Comparison of ENCODE assay signal across 9 cellular contexts in the genomic region with DNA sequence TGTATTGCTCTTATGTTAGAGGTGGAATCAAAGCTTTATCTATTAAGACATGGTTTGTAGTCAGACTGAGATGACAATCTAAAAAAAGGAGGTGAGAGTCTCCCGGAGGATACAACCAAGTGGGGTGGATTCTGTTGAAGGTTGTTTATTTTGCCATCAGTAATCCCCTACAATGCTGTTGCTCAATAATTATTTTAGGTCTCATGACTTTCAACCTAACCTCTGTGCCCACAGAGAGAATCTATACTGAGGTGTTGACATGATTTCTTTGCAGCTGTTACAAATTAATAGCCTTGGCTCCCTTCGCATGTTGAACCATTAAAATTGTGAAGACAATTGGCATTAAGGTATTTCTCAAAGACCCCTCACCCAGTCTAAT. TPM values are rescaled to one million over a fixed set of nuclear protein-coding genes. Genes with fewer than 3 reads are reported as not detected.
DNase-seq lines count a peak whose midpoint lies in the region; ATAC-seq and TF ChIP-seq lines count a peak whose summit lies in the region.
"Had no signal": no experiment of that assay in that cellular context is flagged by ENCODE, and none has a peak within 500 bp of the region (broad histone marks: within the 10 kb centered on the region; RNA-seq: fewer than 3 reads in every experiment).

No MANE protein-coding gene starts in this region.

- no peaks in the 10 kb centered on the region for H3K79me2 ChIP-seq in Karpas-422 (ENCODE audit: low read length)

- peak; percentile 23 for ATAC-seq in GM21447 (IDR thresholded peaks at IDR 0.05; ENCODE audit: unreplicated experiment)
- ATAC-seq: body of pancreas had no signal

- H3K9me3 ChIP-seq in Karpas-422 (ENCODE audit: low read length) (no peaks in the 10 kb centered on the region), iPS-20b (ENCODE audit: insufficient read depth, low read depth, low read length) (no peaks in the 10 kb centered on the region), tibial artery (no peaks in the 10 kb centered on the region)
- H3K9me3 ChIP-seq: body of pancreas had no signal

- intact Hi-C loops in tibial artery (cut with DNase I; ENCODE audit: low total_unique reads), result no loop called here

- peak overlapping the region; percentile 10; the same call in 1 of the 2 replicates for H3K9ac ChIP-seq in Karpas-422 (ENCODE audit: low read length)
- H3K9ac ChIP-seq in iPS-20b (ENCODE audit: low read depth, low read length), result peak overlapping the region; percentile 36; the same call in 1 of the 2 replicates

- H3K27me3 ChIP-seq in Karpas-422 (ENCODE audit: low read length) (no peaks in the 10 kb centered on the region), iPS-20b (ENCODE audit: insufficient read depth, low read length) (no peaks in the 10 kb centered on the region), tibial artery (no peaks in the 10 kb centered on the region)
- H3K27me3 ChIP-seq: body of pancreas had no signal

- H3K4me1 ChIP-seq in Karpas-422 (ENCODE audit: low read length) (peaks cover 20% of the 10 kb centered on the region), iPS-20b (ENCODE audit: insufficient read depth, low read length) (peaks cover 3% of the 10 kb centered on the region; the same call in 1 of the 2 replicates), tibial artery (peaks cover 0 to 12% (median 11%) of the 10 kb centered on the region in 4 donors)

- peak overlapping the region; percentile 49 for H3K4me2 ChIP-seq in Karpas-422 (ENCODE audit: low read depth, low read length, poor library complexity, severe bottlenecking)

- H3K36me3 ChIP-seq in Karpas-422 (ENCODE audit: insufficient read depth, low read length), result no peaks in the 10 kb centered on the region
- no peaks in the 10 kb centered on the region for H3K36me3 ChIP-seq in iPS-20b (ENCODE audit: insufficient read depth, low read depth, low read length)
- H3K36me3 ChIP-seq in tibial artery, result no peaks in the 10 kb centered on the region

- H3K27ac ChIP-seq in Karpas-422 (ENCODE audit: low read length), result peak overlapping the region; percentile 47
- no peak overlapping the region for H3K27ac ChIP-seq in iPS-20b (ENCODE audit: low read length)
- no peak overlapping the region for H3K27ac ChIP-seq in tibial artery
- H3K27ac ChIP-seq: body of pancreas had no signal

- H3K4me3 ChIP-seq in Karpas-422 (ENCODE audit: low read length), result peak overlapping the region; percentile 19; the same call in 1 of the 2 replicates
- H3K4me3 ChIP-seq in iPS-20b (ENCODE audit: low read length), result no peak overlapping the region
- no peak overlapping the region for H3K4me3 ChIP-seq in tibial artery
- H3K4me3 ChIP-seq: body of pancreas had no signal

- peak; percentile 28 for DNase-seq in GM13977 (ENCODE audit: low spot score)
- no peak for DNase-seq in Karpas-422
- no peak for DNase-seq in 8988T
- no peak for DNase-seq in GF-D8 (lab: John Stamatoyannopoulos, UW)
- no peak for DNase-seq in NCI-H2196 treated with DMSO at 0.1 percent for 48 hours (lab: John Stamatoyannopoulos, UW; ENCODE audit: unreplicated experiment)
- no peak for DNase-seq in tibial artery

- peak overlapping the region; percentile 13; the same call in 1 of the 2 replicates for H2AFZ ChIP-seq in Karpas-422 (ENCODE audit: low read length)

- in situ Hi-C loops in GM13977 (cut with MboI; ENCODE audit: low pct_unique_long_range_greater_than_20kb, low sequenced_read_pairs, unreplicated experiment), result no loop called here

- no peaks in the 10 kb centered on the region for H4K20me1 ChIP-seq in Karpas-422 (ENCODE audit: insufficient read depth, low read depth, low read length)

- TF ChIP-seq CTCF in GM13977 (IDR thresholded peaks at IDR 0.05; ENCODE audit: extremely low read depth, insufficient read depth, missing control alignments), result no peak
- TF ChIP-seq CTCF in tibial artery (IDR thresholded peaks at IDR 0.05), result no peak

- H3K9me2 ChIP-seq in Karpas-422 (replicated peaks; ENCODE audit: insufficient read depth, low read length), result no peaks in the 10 kb centered on the region

RNA-seq across cellular contexts. Expression of a gene that starts 28.7 kb away (rescaled TPM):
- total RNA-seq in Karpas-422 (2014; rRNA removed; shearing (Covaris generic); ENCODE audit: low replicate concordance), result 3.8 and 5.5 TPM in 2 replicates
